ENCODE assay signal across 8 cellular contexts in genomic region chr1:93845554-93846150, GRCh38. TPM values are rescaled to one million over a fixed set of nuclear protein-coding genes. Genes with fewer than 3 reads are reported as not detected.
A peak's percentile ranks its signal among the peaks of the same experiment; 100 is the strongest.
DNase-seq lines count a peak whose midpoint lies in the region; ATAC-seq and FAIRE-seq lines count a peak whose summit lies in the region.

No MANE protein-coding gene starts in this region.

- peak overlapping the region; percentile 92 to 99 (median 95) for H3K9ac ChIP-seq in BLaER1 treated with 17β-estradiol and CSF1 and Interleukin-3, amounts not matched to agents 10 nM and 100 nM

- peak overlapping the region; percentile 82 to 98 (median 87) for H3K4me2 ChIP-seq in BLaER1 treated with 17β-estradiol and CSF1 and Interleukin-3, amounts not matched to agents 10 nM and 100 nM

- H3K36me3 ChIP-seq in BLaER1 treated with 17β-estradiol and CSF1 and Interleukin-3, amounts not matched to agents 10 nM and 100 nM = peaks cover 0 to 7% (median 0%) of the 10 kb centered on the region in 11 experiments; a peak in 1 of 22 replicates
- peaks cover 0 to 4% of the 10 kb centered on the region in 2 donors for H3K36me3 ChIP-seq in muscle layer of duodenum (ENCODE audit: control insufficient read depth in 1 of 2, insufficient read depth in 2 of 2, low read length in 2 of 2)

- no peaks in the 10 kb centered on the region for H3K27me3 ChIP-seq in BLaER1 treated with 17β-estradiol and CSF1 and Interleukin-3, amounts not matched to agents 10 nM and 100 nM
- no peaks in the 10 kb centered on the region for H3K27me3 ChIP-seq in muscle layer of duodenum (ENCODE audit: low read depth, low read length)

- peak overlapping the region; percentile 88 to 99 (median 98) for H3K27ac ChIP-seq in BLaER1 treated with 17β-estradiol and CSF1 and Interleukin-3, amounts not matched to agents 10 nM and 100 nM
- H3K27ac ChIP-seq in muscle layer of duodenum (ENCODE audit: low read length) = peak overlapping the region; percentile 86

- ATAC-seq in GM18519 (IDR thresholded peaks at IDR 0.05; ENCODE audit: low FRiP score, unreplicated experiment) (peak; percentile 5), HG03342 (IDR thresholded peaks at IDR 0.05; ENCODE audit: unreplicated experiment) (peak; percentile 3)

- H4K20me1 ChIP-seq in BLaER1 treated with 17β-estradiol and CSF1 and Interleukin-3, amounts not matched to agents 10 nM and 100 nM = no peaks in the 10 kb centered on the region

- H3K4me3 ChIP-seq in BLaER1 treated with 17β-estradiol and CSF1 and Interleukin-3, amounts not matched to agents 10 nM and 100 nM = peak overlapping the region; percentile 71 to 82 (median 76)
- H3K4me3 ChIP-seq in muscle layer of duodenum (ENCODE audit: low read depth in 1 of 2, low read length in 2 of 2) = peak overlapping the region; percentile 80 to 85

- FAIRE-seq in urothelium cell line (lab: Jason Lieb, UNC) = no peak

- H3K9me3 ChIP-seq in BLaER1 treated with 17β-estradiol and CSF1 and Interleukin-3, amounts not matched to agents 10 nM and 100 nM (replicated peaks in 1 of 11) = peaks cover 0 to 12% (median 10%) of the 10 kb centered on the region in 11 experiments; a peak in 14 of 22 replicates
- no peaks in the 10 kb centered on the region for H3K9me3 ChIP-seq in muscle layer of duodenum (ENCODE audit: control insufficient read depth in 1 of 2, low read length in 2 of 2)

- DNase-seq in SK-N-DZ (ENCODE audit: low spot score) (peak; percentile 60), urothelium cell line (ENCODE audit: low spot score) (peak; percentile 32), NCI-H524 (lab: John Stamatoyannopoulos, UW) (no peak)
- peak; percentile 19 for DNase-seq in effector CD4-positive, alpha-beta T cell

- H3K4me1 ChIP-seq in BLaER1 treated with 17β-estradiol and CSF1 and Interleukin-3, amounts not matched to agents 10 nM and 100 nM = peaks cover 56 to 67% (median 63%) of the 10 kb centered on the region in 10 experiments
- H3K4me1 ChIP-seq in muscle layer of duodenum (ENCODE audit: control insufficient read depth in 1 of 2, insufficient read depth in 2 of 2, low read length in 2 of 2) = peaks cover 12 to 27% of the 10 kb centered on the region in 2 donors

RNA-seq across cellular contexts. Expression of gene DNTTIP2, which starts 33.4 kb away (rescaled TPM):
- 9.0 and 12.3 TPM in 2 replicates for polyA plus RNA-seq in SK-N-DZ (2014; cell fraction: cytosol; rRNA removed)
- 171 and 227 TPM in 2 replicates for polyA plus RNA-seq in SK-N-DZ (2014; cell fraction: nucleus; rRNA removed)

Comparison
In these comparisons a context has a peak if more than half of its experiments do, and no peak if none do; other contexts are left out.
1. DNase-seq: peak in SK-N-DZ (single experiment), effector CD4-positive, alpha-beta T cell (single experiment) and urothelium cell line (single experiment); none in NCI-H524 (0 of 2).